25 cellular contexts compared by ENCODE assay signal in genomic region chr15:79543097-79543496, GRCh38.
A peak's percentile ranks its signal among the peaks of the same experiment; 100 is the strongest.
DNase-seq lines count a peak whose midpoint lies in the region; TF ChIP-seq lines count a peak whose summit lies in the region.
"Had no signal": no experiment of that assay in that cellular context is flagged by ENCODE, and none has a peak within 500 bp of the region (broad histone marks: within the 10 kb centered on the region; RNA-seq: fewer than 3 reads in every experiment).

No MANE protein-coding gene starts in this region.

- H3K4me1 ChIP-seq in BE2C (no peaks in the 10 kb centered on the region), neuronal stem cell (ENCODE audit: control insufficient read depth in 2 of 2, insufficient read depth in 1 of 2, low read depth in 1 of 2, low read length in 2 of 2) (no peaks in the 10 kb centered on the region), GM23248 (ENCODE audit: insufficient read depth) (no peaks in the 10 kb centered on the region)
- H3K4me1 ChIP-seq: A549; BLaER1 treated with 17β-estradiol and CSF1 and Interleukin-3, amounts not matched to agents 10 nM and 100 nM; Caco-2 had no signal

- H2AFZ ChIP-seq in neuronal stem cell (ENCODE audit: low read length) (no peak overlapping the region), GM23248 (no peak overlapping the region)

- H3K18ac ChIP-seq in neuronal stem cell (ENCODE audit: low read length): peak overlapping the region; percentile 68

- H3K23ac ChIP-seq in neuronal stem cell (ENCODE audit: low read depth, low read length, poor library complexity): no peak overlapping the region

- H3K27ac ChIP-seq in WERI-Rb-1 (no peak overlapping the region), neuronal stem cell (replicated peaks; ENCODE audit: low read length) (no peak overlapping the region), GM23248 (no peak overlapping the region)
- H3K27ac ChIP-seq: A549; BLaER1 treated with 17β-estradiol and CSF1 and Interleukin-3, amounts not matched to agents 10 nM and 100 nM; KMS-11 had no signal

- no peaks in the 10 kb centered on the region for H3K9me2 ChIP-seq in GM23248 (ENCODE audit: insufficient read depth)

- no peak overlapping the region for H4K91ac ChIP-seq in neuronal stem cell (ENCODE audit: low read depth, low read length, poor library complexity)

- no peaks in the 10 kb centered on the region for H3K79me2 ChIP-seq in GM23248 (ENCODE audit: insufficient read depth)

- H3K27me3 ChIP-seq in BE2C (no peaks in the 10 kb centered on the region), WERI-Rb-1 (ENCODE audit: insufficient read depth, low read depth, severe bottlenecking) (no peaks in the 10 kb centered on the region), neuronal stem cell (ENCODE audit: control insufficient read depth in 3 of 3, insufficient read depth in 3 of 3, low read depth in 1 of 3, low read length in 3 of 3) (peaks cover 0 to 2% (median 0%) of the 10 kb centered on the region in 3 experiments), GM23248 (replicated peaks; ENCODE audit: insufficient read depth) (no peaks in the 10 kb centered on the region)
- H3K27me3 ChIP-seq: BLaER1 treated with 17β-estradiol and CSF1 and Interleukin-3, amounts not matched to agents 10 nM and 100 nM had no signal

- H3K4me3 ChIP-seq in BE2C (ENCODE audit: low read depth, low read length) (no peak overlapping the region), WERI-Rb-1 (ENCODE audit: low read depth, low read length) (no peak overlapping the region), neuronal stem cell (ENCODE audit: low read length in 2 of 2) (no peak overlapping the region), GM23248 (no peak overlapping the region)
- H3K4me3 ChIP-seq: A549; BLaER1 treated with 17β-estradiol and CSF1 and Interleukin-3, amounts not matched to agents 10 nM and 100 nM had no signal

- H3K4ac ChIP-seq in neuronal stem cell (ENCODE audit: low read length): no peak overlapping the region

- no peak overlapping the region for H3K14ac ChIP-seq in neuronal stem cell (ENCODE audit: low read length)

- no peak overlapping the region for H3K4me2 ChIP-seq in neuronal stem cell (ENCODE audit: insufficient read depth, low read length, poor library complexity, severe bottlenecking)
- no peak overlapping the region for H3K4me2 ChIP-seq in GM23248 (ENCODE audit: unreplicated experiment)
- H3K4me2 ChIP-seq: A549; BLaER1 treated with 17β-estradiol and CSF1 and Interleukin-3, amounts not matched to agents 10 nM and 100 nM; KMS-11 had no signal

- H2BK5ac ChIP-seq in neuronal stem cell (ENCODE audit: low read length): no peak overlapping the region

- no peak overlapping the region for H2BK12ac ChIP-seq in neuronal stem cell (ENCODE audit: low read length)

- no peaks in the 10 kb centered on the region for H3F3A ChIP-seq in GM23248 (ENCODE audit: insufficient read depth)

- no peak overlapping the region for H4K8ac ChIP-seq in neuronal stem cell (ENCODE audit: low read depth, low read length)

- DNase-seq in BE2C: no peak
- DNase-seq in WERI-Rb-1: no peak
- no peak for DNase-seq in neuronal stem cell (ENCODE audit: low spot score)
- DNase-seq in NCI-H524 (lab: John Stamatoyannopoulos, UW): no peak
- no peak for DNase-seq in GM23248
- DNase-seq in NCI-H146 treated with DMSO at 0.1 percent for 48 hours (lab: John Stamatoyannopoulos, UW; ENCODE audit: unreplicated experiment): no peak
- DNase-seq in GM13976 (ENCODE audit: low spot score): no peak
- DNase-seq: Caco-2; CD4-positive, alpha-beta memory T cell; DMS 273 treated with DMSO at 0.1 percent for 48 hours; DMS79 treated with DMSO at 0.1 percent for 48 hours; HCEC 1CT; NCI-H1092 treated with DMSO at 0.1 percent for 48 hours; NCI-H1436 treated with DMSO at 0.1 percent for 48 hours; NCI-H2029; NCI-H2227 treated with DMSO at 0.1 percent for 48 hours; NCI-H510A; NCI-H774; NK-92 treated with Interleukin-12 subunit alpha and Interleukin-12 subunit beta, amount 100 ng/mL, for 24 hours; SIG-M5; T-helper 1 cell had no signal

- no peak overlapping the region for H2BK15ac ChIP-seq in neuronal stem cell (ENCODE audit: low read length)

- H2BK120ac ChIP-seq in neuronal stem cell (ENCODE audit: low read depth, low read length): no peak overlapping the region

- H2AK5ac ChIP-seq in neuronal stem cell (ENCODE audit: low read depth, low read length): no peak overlapping the region

- H3K9ac ChIP-seq in neuronal stem cell (ENCODE audit: low read depth, low read length, poor library complexity) (no peak overlapping the region), GM23248 (no peak overlapping the region)
- H3K9ac ChIP-seq: BLaER1 treated with 17β-estradiol and CSF1 and Interleukin-3, amounts not matched to agents 10 nM and 100 nM; KMS-11 had no signal

- H3K36me3 ChIP-seq in BE2C (no peaks in the 10 kb centered on the region), WERI-Rb-1 (no peaks in the 10 kb centered on the region), neuronal stem cell (replicated peaks in 1 of 2; ENCODE audit: control insufficient read depth in 2 of 2, insufficient read depth in 2 of 2, low read length in 2 of 2) (no peaks in the 10 kb centered on the region), GM23248 (ENCODE audit: low read depth) (no peaks in the 10 kb centered on the region)
- H3K36me3 ChIP-seq: BLaER1 treated with 17β-estradiol and CSF1 and Interleukin-3, amounts not matched to agents 10 nM and 100 nM had no signal

- no peaks in the 10 kb centered on the region for H3K79me1 ChIP-seq in neuronal stem cell (ENCODE audit: low read depth, low read length)

- H3K9me3 ChIP-seq in BE2C (no peaks in the 10 kb centered on the region), WERI-Rb-1 (ENCODE audit: severe bottlenecking) (no peaks in the 10 kb centered on the region), neuronal stem cell (replicated peaks in 1 of 2; ENCODE audit: control insufficient read depth in 2 of 2, insufficient read depth in 1 of 2, low read depth in 1 of 2, low read length in 2 of 2) (no peaks in the 10 kb centered on the region), GM23248 (ENCODE audit: low read depth) (no peaks in the 10 kb centered on the region)
- H3K9me3 ChIP-seq: A549; BLaER1 treated with 17β-estradiol and CSF1 and Interleukin-3, amounts not matched to agents 10 nM and 100 nM; Caco-2 had no signal

- TF ChIP-seq CTCF in BE2C (IDR thresholded peaks at IDR 0.05; ENCODE audit: low read depth, low read length) (peak; percentile 34), GM12874 (IDR thresholded peaks at IDR 0.05; ENCODE audit: insufficient read depth, low read depth, low read length) (0 out of 2 replicates have a peak, but pooled peaks have one; percentile 13), WERI-Rb-1 (IDR thresholded peaks at IDR 0.05; ENCODE audit: low read depth, low read length) (peak; percentile 45), GM13976 (IDR thresholded peaks at IDR 0.05; ENCODE audit: borderline replicate concordance, control extremely low read depth, extremely low read depth, insufficient read depth, missing control alignments) (no peak)

- no peaks in the 10 kb centered on the region for H4K20me1 ChIP-seq in GM23248 (ENCODE audit: insufficient read depth)
- H4K20me1 ChIP-seq: BLaER1 treated with 17β-estradiol and CSF1 and Interleukin-3, amounts not matched to agents 10 nM and 100 nM had no signal

- in situ Hi-C loops in GM23248 (cut with MboI) (no loop called here), GM13976 (cut with MboI; ENCODE audit: low sequenced_read_pairs, unreplicated experiment) (no loop called here)
